In the genomic region with DNA sequence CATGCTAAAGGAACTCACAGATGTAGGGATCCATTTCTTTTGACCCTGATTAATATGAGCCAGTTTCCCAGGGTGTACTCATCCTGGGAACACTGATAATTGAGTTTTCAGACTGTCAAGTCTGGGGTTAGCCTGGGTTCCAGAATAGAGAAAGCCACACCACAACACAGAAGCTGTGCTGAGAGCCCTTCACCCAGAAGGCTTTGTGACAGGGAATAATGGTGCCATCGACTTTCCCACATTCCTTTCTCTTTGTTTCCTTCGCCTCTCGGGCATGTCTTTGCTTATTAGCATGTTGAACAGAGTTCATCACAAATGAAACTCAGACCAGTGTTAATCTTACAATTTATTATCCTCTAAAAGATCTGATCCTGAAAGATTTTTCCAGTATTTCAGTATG, we compare ENCODE assay signal across 13 cellular contexts.
DNase-seq lines count a peak whose midpoint lies in the region; TF ChIP-seq lines count a peak whose summit lies in the region.
"Had no signal": no experiment of that assay in that cellular context is flagged by ENCODE, and none has a peak within 500 bp of the region (broad histone marks: within the 10 kb centered on the region; RNA-seq: fewer than 3 reads in every experiment).

No MANE protein-coding gene starts in this region.

- H3K9me3 ChIP-seq in SK-N-MC (ENCODE audit: low read depth, low read length) (no peaks in the 10 kb centered on the region), mesodermal cell (ENCODE audit: control insufficient read depth, low read length) (no peaks in the 10 kb centered on the region), tibial artery (no peaks in the 10 kb centered on the region)

- no peak for DNase-seq in SK-N-MC (ENCODE audit: low read depth, low spot score)
- no peak for DNase-seq in tibial artery
- no peak for DNase-seq in activated naive CD4-positive, alpha-beta T cell treated with anti-CD3 and anti-CD28 coated beads for 36 hours
- DNase-seq in H7: no peak
- DNase-seq in brain microvascular endothelial cell: no peak
- DNase-seq: activated CD4-positive, alpha-beta T cell treated with anti-CD3 and anti-CD28 coated beads, Interleukin-2, amount 50 U/mL, for 1 hour; activated effector memory CD4-positive, alpha-beta T cell treated with anti-CD3 and anti-CD28 coated beads, Interleukin-2, amount 50 U/mL, for 16 hours; CD8-positive, alpha-beta memory T cell; NCI-H345; stimulated activated CD4-positive, alpha-beta T cell treated with anti-CD3 and anti-CD28 coated beads, Interleukin-4, amount 100 ng/mL, for 4 hours; stimulated activated naive CD8-positive, alpha-beta T cell treated with anti-CD3 and anti-CD28 coated beads, Interleukin-15, Interleukin-2, amounts not matched to agents 100 U/mL and 50 U/mL, for 24 hours had no signal

- 76 to 84% methylated on average over 3 of the region's 3 CpGs for WGBS in mesodermal cell (ENCODE audit: insufficient coverage in 2 of 2), 2 experiments

- in situ Hi-C loops in brain microvascular endothelial cell (cut with HindIII; ENCODE audit: low pct_ligation_motif_present, low sequenced_read_pairs): no loop called here

- peak overlapping the region; percentile 86 for H3K27ac Mint-ChIP-seq in dendritic cell treated with granulocyte-macrophage colony-stimulating factor and Interleukin-4, amounts not matched to agents 40 ng/mL and 50 ng/mL, for 4 days
- no peak overlapping the region for H3K27ac Mint-ChIP-seq in activated naive CD4-positive, alpha-beta T cell treated with anti-CD3 and anti-CD28 coated beads for 36 hours

- H3K9ac ChIP-seq in SK-N-MC (ENCODE audit: insufficient read length): peak overlapping the region; percentile 7

- TF ChIP-seq CTCF in tibial artery (IDR thresholded peaks at IDR 0.05) (no peak), brain microvascular endothelial cell (IDR thresholded peaks at IDR 0.05; ENCODE audit: low read depth, low read length, missing control alignments) (no peak)

- H3K9me3 Mint-ChIP-seq in dendritic cell treated with granulocyte-macrophage colony-stimulating factor and Interleukin-4, amounts not matched to agents 40 ng/mL and 50 ng/mL, for 4 days: no peaks in the 10 kb centered on the region
- H3K9me3 Mint-ChIP-seq in activated naive CD4-positive, alpha-beta T cell treated with anti-CD3 and anti-CD28 coated beads for 36 hours: no peaks in the 10 kb centered on the region
- H3K9me3 Mint-ChIP-seq: CD8-positive, alpha-beta memory T cell had no signal

- H3K36me3 Mint-ChIP-seq in dendritic cell treated with granulocyte-macrophage colony-stimulating factor and Interleukin-4, amounts not matched to agents 40 ng/mL and 50 ng/mL, for 4 days (ENCODE audit: low read depth): peaks cover 15% of the 10 kb centered on the region
- H3K36me3 Mint-ChIP-seq in activated naive CD4-positive, alpha-beta T cell treated with anti-CD3 and anti-CD28 coated beads for 36 hours (ENCODE audit: low read depth): no peaks in the 10 kb centered on the region

- H3K4me1 Mint-ChIP-seq in dendritic cell treated with granulocyte-macrophage colony-stimulating factor and Interleukin-4, amounts not matched to agents 40 ng/mL and 50 ng/mL, for 4 days (ENCODE audit: low read depth): peaks cover 45% of the 10 kb centered on the region
- peaks cover 18% of the 10 kb centered on the region for H3K4me1 Mint-ChIP-seq in activated naive CD4-positive, alpha-beta T cell treated with anti-CD3 and anti-CD28 coated beads for 36 hours (ENCODE audit: low read depth)

- H3K27ac ChIP-seq in SK-N-MC: peak overlapping the region; percentile 97
- H3K27ac ChIP-seq in mesodermal cell (ENCODE audit: low read depth, low read length, severe bottlenecking): peak overlapping the region; percentile 72
- H3K27ac ChIP-seq in tibial artery: peak overlapping the region; percentile 64 to 73
- no peak overlapping the region for H3K27ac ChIP-seq in brain microvascular endothelial cell

- intact Hi-C loops in dendritic cell treated with granulocyte-macrophage colony-stimulating factor and Interleukin-4, amounts not matched to agents 40 ng/mL and 50 ng/mL, for 4 days (cut with micrococcal nuclease): loop anchor here (5.0 kb wide), 1 partner anchor 36 kb away; no protein-coding TSS in a partner anchor
- intact Hi-C loops in tibial artery (cut with DNase I; ENCODE audit: low total_unique reads): no loop called here
- intact Hi-C loops in activated naive CD4-positive, alpha-beta T cell treated with anti-CD3 and anti-CD28 coated beads for 36 hours (cut with micrococcal nuclease): loop anchor here (5.0 kb wide), 1 partner anchor 59 kb away; no protein-coding TSS in a partner anchor

- peak overlapping the region; percentile 43 for H3K4me3 ChIP-seq in SK-N-MC
- no peak overlapping the region for H3K4me3 ChIP-seq in mesodermal cell (ENCODE audit: extremely low read depth, insufficient read depth, low read length, poor library complexity, severe bottlenecking)
- H3K4me3 ChIP-seq in tibial artery: no peak overlapping the region
- no peak overlapping the region for H3K4me3 ChIP-seq in H7 (ENCODE audit: insufficient read depth, low read depth, low read length)
- H3K4me3 ChIP-seq in brain microvascular endothelial cell (ENCODE audit: low read depth, low read length): no peak overlapping the region

- no peaks in the 10 kb centered on the region for H3K27me3 Mint-ChIP-seq in dendritic cell treated with granulocyte-macrophage colony-stimulating factor and Interleukin-4, amounts not matched to agents 40 ng/mL and 50 ng/mL, for 4 days
- H3K27me3 Mint-ChIP-seq in activated naive CD4-positive, alpha-beta T cell treated with anti-CD3 and anti-CD28 coated beads for 36 hours (ENCODE audit: low read depth): no peaks in the 10 kb centered on the region
- H3K27me3 Mint-ChIP-seq: CD8-positive, alpha-beta memory T cell had no signal

- H3K27me3 ChIP-seq in tibial artery (no peaks in the 10 kb centered on the region), H7 (ENCODE audit: control insufficient read depth, insufficient read depth, low read length) (no peaks in the 10 kb centered on the region), brain microvascular endothelial cell (replicated peaks) (no peaks in the 10 kb centered on the region)

- no peak overlapping the region for H3K4me3 Mint-ChIP-seq in dendritic cell treated with granulocyte-macrophage colony-stimulating factor and Interleukin-4, amounts not matched to agents 40 ng/mL and 50 ng/mL, for 4 days
- H3K4me3 Mint-ChIP-seq in activated naive CD4-positive, alpha-beta T cell treated with anti-CD3 and anti-CD28 coated beads for 36 hours: no peak overlapping the region
- H3K4me3 Mint-ChIP-seq: CD8-positive, alpha-beta memory T cell had no signal

- no peaks in the 10 kb centered on the region for H3K36me3 ChIP-seq in SK-N-MC (ENCODE audit: insufficient read depth, low read length)
- peaks cover 17% of the 10 kb centered on the region for H3K36me3 ChIP-seq in mesodermal cell (ENCODE audit: control insufficient read depth, insufficient read depth, low read length)
- H3K36me3 ChIP-seq in tibial artery: no peaks in the 10 kb centered on the region
- no peaks in the 10 kb centered on the region for H3K36me3 ChIP-seq in H7 (replicated peaks; ENCODE audit: control insufficient read depth, insufficient read depth, low read length)
- H3K36me3 ChIP-seq in brain microvascular endothelial cell (replicated peaks): no peaks in the 10 kb centered on the region

- CTCF ChIA-PET in activated naive CD4-positive, alpha-beta T cell treated with anti-CD3 and anti-CD28 coated beads for 36 hours (lab: Charles Lee): interaction anchor here (1.2 kb wide), 1 partner anchor 59 kb away, joined by 3 read pairs; no protein-coding TSS in a partner anchor

- peaks cover 61% of the 10 kb centered on the region for H3K4me1 ChIP-seq in mesodermal cell (ENCODE audit: control insufficient read depth, insufficient read depth, low read length, poor library complexity, severe bottlenecking)
- peaks cover 0 to 96% (median 73%) of the 10 kb centered on the region in 4 donors for H3K4me1 ChIP-seq in tibial artery
